7 cellular contexts compared by ENCODE assay signal in the genomic region with DNA sequence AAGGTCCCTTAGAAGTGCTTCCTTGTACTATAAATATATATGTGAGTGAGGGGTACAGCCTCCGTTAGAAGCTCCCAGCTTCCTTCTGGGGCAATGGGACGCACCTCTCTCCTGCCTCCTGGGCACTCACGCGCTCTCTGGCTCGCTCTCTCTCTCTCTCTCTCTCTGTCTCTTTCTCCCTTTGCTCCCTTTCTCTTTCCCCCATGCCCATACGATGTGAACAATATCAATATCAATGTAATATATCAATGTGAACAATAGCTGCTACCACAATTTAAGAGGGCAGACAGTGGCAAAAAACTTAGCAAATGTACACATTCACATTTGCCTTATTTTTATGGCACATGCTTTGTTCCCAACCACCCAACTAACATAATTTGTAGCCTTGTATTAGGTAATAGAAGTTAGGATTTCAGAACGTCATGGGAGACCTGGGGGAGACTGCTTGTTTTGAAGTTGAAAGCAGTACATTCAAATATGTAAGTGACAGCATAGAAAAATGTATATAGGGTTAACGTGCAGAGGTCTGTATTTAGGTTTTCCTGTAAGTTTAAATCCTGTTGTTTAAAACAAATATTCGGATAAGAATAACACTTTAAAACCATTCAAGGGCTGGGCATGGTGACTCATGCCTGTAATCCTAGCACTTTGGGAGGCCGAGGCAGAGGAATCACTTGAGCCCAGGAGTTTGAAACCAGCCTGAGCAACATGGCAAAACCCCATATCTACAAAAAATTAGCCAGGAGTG. TPM values are rescaled to one million over a fixed set of nuclear protein-coding genes. Genes with fewer than 3 reads are reported as not detected.
A peak's percentile ranks its signal among the peaks of the same experiment; 100 is the strongest.
DNase-seq lines count a peak whose midpoint lies in the region; FAIRE-seq and TF ChIP-seq lines count a peak whose summit lies in the region.
"Not testable (repeated sequence)": the region's sequence is repeated elsewhere in the genome, so short reads cannot be mapped to it uniquely, and the experiment has no call there.

No MANE protein-coding gene starts in this region.

- H3K9me3 ChIP-seq in AG04450 (ENCODE audit: control insufficient read depth, insufficient read depth, low read length); endothelial cell of umbilical vein (replicated peaks; ENCODE audit: control insufficient read depth, insufficient read depth, low read length); trophoblast cell (ENCODE audit: insufficient read depth, low read depth, low read length): not testable (repeated sequence)

- not testable (repeated sequence) for H3K36me3 ChIP-seq in endothelial cell of umbilical vein (ENCODE audit: control insufficient read depth in 2 of 2, extremely low read depth in 1 of 2, insufficient read depth in 2 of 2, low read length in 2 of 2); trophoblast cell (ENCODE audit: control insufficient read depth in 1 of 2, insufficient read depth in 2 of 2, low read length in 2 of 2)

- not testable (repeated sequence) for H3K79me1 ChIP-seq in trophoblast cell (ENCODE audit: low read length)

- peak overlapping the region; percentile 62 for H2AFZ ChIP-seq in endothelial cell of umbilical vein (ENCODE audit: low read depth, low read length)
- not testable (repeated sequence) for H2AFZ ChIP-seq in trophoblast cell (ENCODE audit: insufficient read depth, low read length, poor library complexity)

- CTCF ChIA-PET in AG04450 (lab: Charles Lee); RWPE1 (lab: Yijun Ruan, JAX); endothelial cell of umbilical vein (lab: Charles Lee): not testable (repeated sequence)

- not testable (repeated sequence) for H2BK120ac ChIP-seq in trophoblast cell (ENCODE audit: insufficient read depth, low read length, poor library complexity)

- not testable (repeated sequence) for TF ChIP-seq CTCF in AG04450 (IDR thresholded peaks at IDR 0.05; ENCODE audit: low read depth, low read length); HFFc6 (IDR thresholded peaks at IDR 0.05); RWPE1 (conservative IDR thresholded peaks at IDR 0.05; ENCODE audit: low read depth); endothelial cell of umbilical vein (IDR thresholded peaks at IDR 0.05; ENCODE audit: extremely low read depth in 1 of 2, insufficient read depth in 1 of 2, low read depth in 1 of 2, low read length in 2 of 2)

- H3K18ac ChIP-seq in trophoblast cell (ENCODE audit: low read length) = not testable (repeated sequence)

- H4K20me1 ChIP-seq in endothelial cell of umbilical vein (replicated peaks; ENCODE audit: control insufficient read depth, extremely low read depth, insufficient read depth, low read length) = not testable (repeated sequence)

- TF ChIP-seq POLR2A in endothelial cell of umbilical vein (IDR thresholded peaks at IDR 0.05; ENCODE audit: low read depth, low read length) = not testable (repeated sequence)

- not testable (repeated sequence) for H3K79me2 ChIP-seq in endothelial cell of umbilical vein (ENCODE audit: control insufficient read depth, insufficient read depth, low read length); trophoblast cell (ENCODE audit: control insufficient read depth, insufficient read depth, low read length, poor library complexity)

- not testable (repeated sequence) for H2AK5ac ChIP-seq in trophoblast cell (ENCODE audit: low read length)

- WGBS in trophoblast cell (ENCODE audit: extremely low coverage, insufficient coverage, insufficient read length) = no CpG with 5 or more reads among the region's 10 CpGs

- intact Hi-C loops in endothelial cell of umbilical vein (cut with micrococcal nuclease) = loop anchor here (1.0 kb wide), 1 partner anchor 35 kb away; no protein-coding TSS in a partner anchor

- H3K27me3 Mint-ChIP-seq in HFFc6 (ENCODE audit: insufficient read depth) = not testable (repeated sequence)

- not testable (repeated sequence) for H3K23ac ChIP-seq in trophoblast cell (ENCODE audit: low read length)

- not testable (repeated sequence) for H3K27me3 ChIP-seq in AG04450 (ENCODE audit: control insufficient read depth, insufficient read depth, low read length); endothelial cell of umbilical vein (ENCODE audit: control insufficient read depth in 2 of 2, insufficient read depth in 2 of 2, low read length in 2 of 2); trophoblast cell (ENCODE audit: insufficient read depth, low read length)

- not testable (repeated sequence) for H3K9me3 Mint-ChIP-seq in HFFc6

- peak overlapping the region; percentile 44 for H3K14ac ChIP-seq in trophoblast cell (ENCODE audit: low read length)

- H3K9me1 ChIP-seq in endothelial cell of umbilical vein (replicated peaks; ENCODE audit: control insufficient read depth, extremely low read depth, insufficient read depth, low read length) = not testable (repeated sequence)

- not testable (repeated sequence) for H2BK5ac ChIP-seq in trophoblast cell (ENCODE audit: low read depth, low read length, poor library complexity)

- not testable (repeated sequence) for H4K8ac ChIP-seq in trophoblast cell (ENCODE audit: low read depth, low read length)

- H3K27ac Mint-ChIP-seq in HFFc6 = peak overlapping the region; percentile 82

- not testable (repeated sequence) for H4K91ac ChIP-seq in trophoblast cell (ENCODE audit: low read depth, low read length)

- DNase-seq in AG04450 (ENCODE audit: low read depth, low spot score); HFFc6; RWPE1 (ENCODE audit: low spot score); endothelial cell of umbilical vein (ENCODE audit: low read depth, low spot score); trophoblast cell: not testable (repeated sequence)
- DNase-seq in activated CD8-positive, alpha-beta memory T cell treated with anti-CD3 and anti-CD28 coated beads for 24 hours = peak; percentile 1
- DNase-seq in islet precursor cell = peak; percentile 30

- dilution Hi-C loops in endothelial cell of umbilical vein (cut with MboI; ENCODE audit: extremely low pct_ligation_motif_present, low sequenced_read_pairs) = not testable (repeated sequence)

- H3K4me1 Mint-ChIP-seq in HFFc6 (ENCODE audit: low read depth) = peaks cover 48% of the 10 kb centered on the region

- not testable (repeated sequence) for H2BK12ac ChIP-seq in trophoblast cell (ENCODE audit: low read length)

- H3K4ac ChIP-seq in trophoblast cell (ENCODE audit: low read depth, low read length) = not testable (repeated sequence)

- H3K9ac ChIP-seq in endothelial cell of umbilical vein (replicated peaks; ENCODE audit: extremely low read depth, insufficient read depth, low read length) = peak overlapping the region; percentile 9
- H3K9ac ChIP-seq in trophoblast cell (ENCODE audit: low read length) = not testable (repeated sequence)

- H3K4me1 ChIP-seq in endothelial cell of umbilical vein (ENCODE audit: control insufficient read depth, extremely low read depth, insufficient read depth, low read length) = peaks cover 18% of the 10 kb centered on the region
- not testable (repeated sequence) for H3K4me1 ChIP-seq in trophoblast cell (ENCODE audit: control insufficient read depth in 1 of 2, insufficient read depth in 2 of 2, low read length in 2 of 2)

- not testable (repeated sequence) for H3K36me3 Mint-ChIP-seq in HFFc6 (ENCODE audit: low read depth)

- 0 out of 2 replicates have a peak overlapping the region, but pooled peaks have one; percentile 13 for H3K4me3 ChIP-seq in AG04450 (ENCODE audit: low read depth, low read length)
- H3K4me3 ChIP-seq in endothelial cell of umbilical vein (replicated peaks in 1 of 3; ENCODE audit: insufficient read depth in 1 of 3, low read depth in 1 of 3, low read length in 3 of 3); trophoblast cell (ENCODE audit: low read depth, low read length): not testable (repeated sequence)

- not testable (repeated sequence) for H4K12ac ChIP-seq in trophoblast cell (ENCODE audit: low read depth, low read length)

- peak overlapping the region; percentile 14 for H3K4me3 Mint-ChIP-seq in HFFc6

- POLR2A ChIA-PET in AG04450 (lab: Yijun Ruan, JAX) (interaction anchor here (0.6 to 1.2 kb wide), 3 partner anchors 9 to 38 kb away, joined by 3 to 4 read pairs (median 4); no protein-coding TSS in a partner anchor), RWPE1 (lab: Yijun Ruan, JAX; ENCODE audit: low non-redundant PET) (interaction anchor here (1.0 kb wide), 1 partner anchor 9 kb away, joined by 4 read pairs; a partner anchor contains a TSS)
- POLR2A ChIA-PET in endothelial cell of umbilical vein (lab: Charles Lee) = not testable (repeated sequence)

- peak overlapping the region; percentile 75 for H3K27ac ChIP-seq in AG04450 (ENCODE audit: low read depth, low read length)
- peak overlapping the region; percentile 52; the same call in 1 of the 2 replicates for H3K27ac ChIP-seq in RWPE1
- not testable (repeated sequence) for H3K27ac ChIP-seq in endothelial cell of umbilical vein (ENCODE audit: insufficient read depth, low read depth, low read length); trophoblast cell (ENCODE audit: low read depth, low read length)

- H3K4me2 ChIP-seq in endothelial cell of umbilical vein (ENCODE audit: insufficient read depth, low read length); trophoblast cell (ENCODE audit: low read length): not testable (repeated sequence)

- not testable (repeated sequence) for BruUV-seq in endothelial cell of umbilical vein (replicated peaks; lab: Mats Ljungman, UMichigan)

- FAIRE-seq in endothelial cell of umbilical vein (lab: Jason Lieb, UNC) = not testable (repeated sequence)

TF ChIP-seq in endothelial cell of umbilical vein, 7 proteins besides CTCF, POLR2A, EP300 and RAD21:
- peak; percentile 12 for TF ChIP-seq FOS (IDR thresholded peaks at IDR 0.05; ENCODE audit: borderline replicate concordance, insufficient read depth, low read length)

RNA-seq across cellular contexts. Expression of a gene that starts 8.9 kb away (rescaled TPM):
- polyA plus RNA-seq in AG04450 (2011; rRNA removed) (130 and 147 TPM in 2 replicates), endothelial cell of umbilical vein (23.8 and 32.9 TPM in 2 replicates)
- polyA minus RNA-seq in AG04450 (2011; rRNA and poly(A)+ RNA removed) = 207 and 286 TPM in 2 replicates
- 100 to 1,000 TPM in 3 of 6 experiments, 10 to 100 TPM in 3; 92.5 to 206 (median 99.1) TPM for total RNA-seq in HFFc6 (2021; fragmentation: NEBNext Ultra II Directional; extraction: Animal tissue kit (Norgen Biotek cat#: 25700))
- 105 and 108 TPM in 2 replicates for total RNA-seq in endothelial cell of umbilical vein
- polyA plus RNA-seq in endothelial cell of umbilical vein (2011; cell fraction: cytosol; rRNA removed) = 39.6 and 40.3 TPM in 2 replicates
- 103 and 124 TPM in 2 replicates for polyA plus RNA-seq in endothelial cell of umbilical vein (2011; cell fraction: nucleus; rRNA removed)
- 124 and 143 TPM in 2 replicates for polyA plus RNA-seq in endothelial cell of umbilical vein (2012)
- polyA minus RNA-seq in endothelial cell of umbilical vein = 143 and 160 TPM in 2 replicates
- polyA minus RNA-seq in endothelial cell of umbilical vein (2011; cell fraction: cytosol; rRNA and poly(A)+ RNA removed) = 9.0 TPM
- polyA minus RNA-seq in endothelial cell of umbilical vein (2011; cell fraction: nucleus; rRNA and poly(A)+ RNA removed) = 144 and 211 TPM in 2 replicates
- 44.7 TPM in 2 replicates for polyA plus RNA-seq in trophoblast cell (2013)
